8 cellular contexts compared by ENCODE assay signal in the genomic region with DNA sequence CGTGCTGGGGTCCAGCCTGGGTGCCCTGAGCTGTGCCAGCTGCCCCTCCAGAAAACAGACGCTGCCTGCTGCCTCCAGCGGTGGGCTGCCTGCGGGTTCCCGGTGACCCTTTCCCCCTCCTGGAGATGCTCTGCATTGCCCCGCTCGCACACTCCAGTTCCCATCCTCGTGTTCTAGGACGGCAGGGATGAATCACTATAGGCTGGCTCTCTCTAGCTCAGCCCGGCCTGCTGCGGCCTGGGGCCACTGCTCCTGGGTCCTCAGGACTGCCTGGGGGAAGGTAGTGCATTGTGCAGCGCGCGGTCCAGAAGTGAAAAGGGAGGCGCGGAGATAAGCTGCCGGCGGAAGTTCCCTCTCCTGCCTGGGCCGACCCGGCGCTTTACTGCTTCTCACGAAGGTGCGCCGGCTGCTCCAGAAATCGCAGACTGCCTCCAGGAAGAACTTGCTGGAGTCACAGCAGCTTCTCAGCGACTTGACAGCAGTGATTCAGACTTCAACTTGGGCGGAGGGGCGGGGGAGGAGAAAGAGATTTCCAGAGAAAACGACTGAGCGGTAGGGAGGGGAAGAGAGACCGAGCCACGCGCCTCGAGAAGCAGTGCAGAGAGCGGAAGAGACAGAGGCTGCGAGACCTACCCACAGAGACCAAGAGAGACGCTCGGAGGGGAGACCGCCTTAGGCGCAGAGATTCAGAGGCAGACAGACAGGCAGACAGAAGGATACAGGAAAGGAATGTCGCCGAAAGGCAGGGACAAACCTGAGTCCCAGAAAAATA. TPM values are rescaled to one million over a fixed set of nuclear protein-coding genes. Genes with fewer than 3 reads are reported as not detected.
A peak's percentile ranks its signal among the peaks of the same experiment; 100 is the strongest.
DNase-seq lines count a peak whose midpoint lies in the region; FAIRE-seq and TF ChIP-seq lines count a peak whose summit lies in the region.

No MANE protein-coding gene starts in this region.

- peaks cover 53% of the 10 kb centered on the region for H3K27me3 ChIP-seq in HL-60 (ENCODE audit: insufficient read depth, poor library complexity, severe bottlenecking)

- H3K27ac ChIP-seq in HL-60 (replicated peaks), result no peak overlapping the region
- no peak overlapping the region for H3K27ac ChIP-seq in kidney (ENCODE audit: low read depth in 2 of 2, low read length in 2 of 2)

- no peaks in the 10 kb centered on the region for H3K36me3 ChIP-seq in kidney (ENCODE audit: control insufficient read depth in 1 of 2, insufficient read depth in 2 of 2, low read length in 2 of 2)

- in situ Hi-C loops in astrocyte of the spinal cord (cut with HindIII; ENCODE audit: low sequenced_read_pairs), result no loop called here

- FAIRE-seq in kidney (lab: Jason Lieb, UNC), result no peak

- peak; percentile 69 for DNase-seq in activated CD8-positive, alpha-beta memory T cell treated with anti-CD3 and anti-CD28 coated beads, Interleukin-2, amount 50 U/mL, for 48 hours
- DNase-seq in activated CD8-positive, alpha-beta memory T cell treated with anti-CD3 and anti-CD28 coated beads, Interleukin-2, amount 50 U/mL, for 4 hours, result no peak
- no peak for DNase-seq in HL-60 (ENCODE audit: low read depth in 1 of 2, low spot score in 1 of 2)
- peak; percentile 67 for DNase-seq in astrocyte of the spinal cord (ENCODE audit: low read depth, low spot score)
- peak; percentile 73 for DNase-seq in kidney
- DNase-seq in stimulated activated CD4-positive, alpha-beta T cell treated with anti-CD3 and anti-CD28 coated beads, Interleukin-4, amount 100 ng/mL, for 4 hours, result peak; percentile 29 to 50
- no peak for DNase-seq in NCI-H1930 (lab: John Stamatoyannopoulos, UW)
- no peak for DNase-seq in NCI-H1105 treated with DMSO at 0.1 percent for 48 hours (lab: John Stamatoyannopoulos, UW)

- H3K4me1 ChIP-seq in kidney (ENCODE audit: control insufficient read depth in 1 of 2, insufficient read depth in 1 of 2, low read depth in 1 of 2, low read length in 2 of 2), result peaks cover 6 to 12% of the 10 kb centered on the region in 2 donors

- H3K4me3 ChIP-seq in HL-60 (replicated peaks; ENCODE audit: insufficient read depth, low read length) (0 out of 2 replicates have a peak overlapping the region, but pooled peaks have one; percentile 12), astrocyte of the spinal cord (ENCODE audit: low read depth, low read length) (peak overlapping the region; percentile 25), kidney (ENCODE audit: low read length in 2 of 2) (peak overlapping the region; percentile 0 to 39)

- H3K9ac ChIP-seq in kidney (ENCODE audit: low read length in 2 of 2), result no peak overlapping the region

- TF ChIP-seq CTCF in HL-60 (IDR thresholded peaks at IDR 0.05; ENCODE audit: insufficient read depth, low read length), result no peak
- peak; percentile 35 for TF ChIP-seq CTCF in astrocyte of the spinal cord (IDR thresholded peaks at IDR 0.05; ENCODE audit: low read depth, low read length)
- no peak for TF ChIP-seq CTCF in kidney (IDR thresholded peaks at IDR 0.05; ENCODE audit: borderline replicate concordance, extremely low read depth, insufficient read depth)

- no peaks in the 10 kb centered on the region for H3K9me3 ChIP-seq in kidney (ENCODE audit: control insufficient read depth in 1 of 2, low read length in 2 of 2)

- intact Hi-C loops in kidney (cut with DNase I), result no loop called here

RNA-seq across cellular contexts. Expression of gene MSX1, which starts 6.7 kb away (rescaled TPM):
- total RNA-seq in kidney, result 2.3 TPM
- 3.0 TPM for polyA plus RNA-seq in kidney (ENCODE audit: insufficient read depth, low read depth, low replicate concordance)

Comparison
In these comparisons a context has a peak if more than half of its experiments do, and no peak if none do; other contexts are left out.
1. DNase-seq: peak in activated CD8-positive, alpha-beta memory T cell treated with anti-CD3 and anti-CD28 coated beads, Interleukin-2, amount 50 U/mL, for 48 hours (single experiment), astrocyte of the spinal cord (single experiment), kidney (single experiment) and stimulated activated CD4-positive, alpha-beta T cell treated with anti-CD3 and anti-CD28 coated beads, Interleukin-4, amount 100 ng/mL, for 4 hours (2 of 2); none in activated CD8-positive, alpha-beta memory T cell treated with anti-CD3 and anti-CD28 coated beads, Interleukin-2, amount 50 U/mL, for 4 hours (single experiment), HL-60 (0 of 2), NCI-H1930 (0 of 2) and NCI-H1105 treated with DMSO at 0.1 percent for 48 hours (single experiment).
2. Peak in every context shown above with its lines, with median percentiles within 50 percentile points of each other: H3K4me3 ChIP-seq.